In genomic region chr3:134197681-134198261, GRCh38 we compare ENCODE assay signal across 1 cellular context.
TF ChIP-seq lines count a peak whose summit lies in the region.

No MANE protein-coding gene starts in this region.

TF ChIP-seq in K562, 482 proteins besides CTCF, POLR2A, EP300 and RAD21 (continued from another document):
- TF ChIP-seq ZNF639 (CRISPR knock-in tag; conservative IDR thresholded peaks at IDR 0.05 in 1 of 2, IDR thresholded peaks at IDR 0.05 in 1 of 2) (no peak), JUN (IDR thresholded peaks at IDR 0.05; ENCODE audit: borderline replicate concordance, low read depth, low read length) (0 out of 2 replicates have a peak, but pooled peaks have one; percentile 45), JUN (CRISPR knock-in tag; IDR thresholded peaks at IDR 0.05; ENCODE audit: borderline replicate concordance) (no peak)
